1 cellular context compared by ENCODE assay signal in the genomic region with DNA sequence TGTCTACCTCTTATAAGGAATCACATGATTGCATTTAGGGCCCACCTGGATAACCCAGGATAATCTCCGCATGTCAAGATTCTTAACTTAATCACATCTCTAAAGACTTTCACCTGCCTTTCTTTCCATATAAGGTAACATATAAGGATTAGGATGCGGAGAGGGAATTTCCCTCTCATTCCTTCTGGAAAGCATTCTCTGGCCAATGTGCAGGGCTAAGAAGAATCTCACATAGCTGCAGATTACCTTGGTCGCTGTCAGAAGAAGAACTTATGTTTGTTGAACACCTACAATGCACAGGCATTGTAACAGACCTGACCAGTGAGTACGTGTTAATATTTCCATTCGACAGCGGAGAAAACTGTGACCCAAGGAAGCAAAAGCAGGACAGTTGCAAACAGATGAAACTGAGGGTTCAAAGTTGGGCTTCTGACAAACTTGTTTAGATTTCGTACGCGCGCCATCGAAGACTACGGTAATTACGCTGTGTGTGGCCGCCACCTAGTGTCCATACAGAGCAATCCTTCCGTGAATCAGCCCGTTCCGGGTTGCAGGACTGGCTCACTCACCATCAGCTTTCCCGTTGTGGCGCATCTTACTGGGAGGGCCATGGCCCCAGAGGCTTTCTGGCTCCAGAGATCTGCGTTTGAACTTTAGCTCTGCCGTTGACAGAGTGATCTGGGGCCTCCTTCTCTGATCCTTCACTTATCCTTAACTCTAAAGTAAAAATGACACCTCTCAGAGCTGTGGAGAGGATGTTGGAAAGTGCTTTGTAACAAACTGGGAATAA.
TF ChIP-seq lines count a peak whose summit lies in the region.

No MANE protein-coding gene starts in this region.

TF ChIP-seq in H1, 55 proteins besides CTCF, POLR2A, EP300 and RAD21:
- TF ChIP-seq PHF8 (conservative IDR thresholded peaks at IDR 0.05; ENCODE audit: low read depth, low read length): no peak
- no peak for TF ChIP-seq KDM1A (IDR thresholded peaks at IDR 0.05; ENCODE audit: borderline replicate concordance, low read length)
- TF ChIP-seq FOSL1 (IDR thresholded peaks at IDR 0.05; ENCODE audit: insufficient read depth, low read depth, low read length): no peak
- peak in 1 of 2 experiments; percentile 72; a peak in 1 of 4 replicates for TF ChIP-seq SIN3A (conservative IDR thresholded peaks at IDR 0.05 in 1 of 2, IDR thresholded peaks at IDR 0.05 in 1 of 2; ENCODE audit: low read depth in 1 of 2, low read length in 2 of 2)
- no peak for TF ChIP-seq SP2 (IDR thresholded peaks at IDR 0.05; ENCODE audit: low read length)
- TF ChIP-seq, protein P1, sequence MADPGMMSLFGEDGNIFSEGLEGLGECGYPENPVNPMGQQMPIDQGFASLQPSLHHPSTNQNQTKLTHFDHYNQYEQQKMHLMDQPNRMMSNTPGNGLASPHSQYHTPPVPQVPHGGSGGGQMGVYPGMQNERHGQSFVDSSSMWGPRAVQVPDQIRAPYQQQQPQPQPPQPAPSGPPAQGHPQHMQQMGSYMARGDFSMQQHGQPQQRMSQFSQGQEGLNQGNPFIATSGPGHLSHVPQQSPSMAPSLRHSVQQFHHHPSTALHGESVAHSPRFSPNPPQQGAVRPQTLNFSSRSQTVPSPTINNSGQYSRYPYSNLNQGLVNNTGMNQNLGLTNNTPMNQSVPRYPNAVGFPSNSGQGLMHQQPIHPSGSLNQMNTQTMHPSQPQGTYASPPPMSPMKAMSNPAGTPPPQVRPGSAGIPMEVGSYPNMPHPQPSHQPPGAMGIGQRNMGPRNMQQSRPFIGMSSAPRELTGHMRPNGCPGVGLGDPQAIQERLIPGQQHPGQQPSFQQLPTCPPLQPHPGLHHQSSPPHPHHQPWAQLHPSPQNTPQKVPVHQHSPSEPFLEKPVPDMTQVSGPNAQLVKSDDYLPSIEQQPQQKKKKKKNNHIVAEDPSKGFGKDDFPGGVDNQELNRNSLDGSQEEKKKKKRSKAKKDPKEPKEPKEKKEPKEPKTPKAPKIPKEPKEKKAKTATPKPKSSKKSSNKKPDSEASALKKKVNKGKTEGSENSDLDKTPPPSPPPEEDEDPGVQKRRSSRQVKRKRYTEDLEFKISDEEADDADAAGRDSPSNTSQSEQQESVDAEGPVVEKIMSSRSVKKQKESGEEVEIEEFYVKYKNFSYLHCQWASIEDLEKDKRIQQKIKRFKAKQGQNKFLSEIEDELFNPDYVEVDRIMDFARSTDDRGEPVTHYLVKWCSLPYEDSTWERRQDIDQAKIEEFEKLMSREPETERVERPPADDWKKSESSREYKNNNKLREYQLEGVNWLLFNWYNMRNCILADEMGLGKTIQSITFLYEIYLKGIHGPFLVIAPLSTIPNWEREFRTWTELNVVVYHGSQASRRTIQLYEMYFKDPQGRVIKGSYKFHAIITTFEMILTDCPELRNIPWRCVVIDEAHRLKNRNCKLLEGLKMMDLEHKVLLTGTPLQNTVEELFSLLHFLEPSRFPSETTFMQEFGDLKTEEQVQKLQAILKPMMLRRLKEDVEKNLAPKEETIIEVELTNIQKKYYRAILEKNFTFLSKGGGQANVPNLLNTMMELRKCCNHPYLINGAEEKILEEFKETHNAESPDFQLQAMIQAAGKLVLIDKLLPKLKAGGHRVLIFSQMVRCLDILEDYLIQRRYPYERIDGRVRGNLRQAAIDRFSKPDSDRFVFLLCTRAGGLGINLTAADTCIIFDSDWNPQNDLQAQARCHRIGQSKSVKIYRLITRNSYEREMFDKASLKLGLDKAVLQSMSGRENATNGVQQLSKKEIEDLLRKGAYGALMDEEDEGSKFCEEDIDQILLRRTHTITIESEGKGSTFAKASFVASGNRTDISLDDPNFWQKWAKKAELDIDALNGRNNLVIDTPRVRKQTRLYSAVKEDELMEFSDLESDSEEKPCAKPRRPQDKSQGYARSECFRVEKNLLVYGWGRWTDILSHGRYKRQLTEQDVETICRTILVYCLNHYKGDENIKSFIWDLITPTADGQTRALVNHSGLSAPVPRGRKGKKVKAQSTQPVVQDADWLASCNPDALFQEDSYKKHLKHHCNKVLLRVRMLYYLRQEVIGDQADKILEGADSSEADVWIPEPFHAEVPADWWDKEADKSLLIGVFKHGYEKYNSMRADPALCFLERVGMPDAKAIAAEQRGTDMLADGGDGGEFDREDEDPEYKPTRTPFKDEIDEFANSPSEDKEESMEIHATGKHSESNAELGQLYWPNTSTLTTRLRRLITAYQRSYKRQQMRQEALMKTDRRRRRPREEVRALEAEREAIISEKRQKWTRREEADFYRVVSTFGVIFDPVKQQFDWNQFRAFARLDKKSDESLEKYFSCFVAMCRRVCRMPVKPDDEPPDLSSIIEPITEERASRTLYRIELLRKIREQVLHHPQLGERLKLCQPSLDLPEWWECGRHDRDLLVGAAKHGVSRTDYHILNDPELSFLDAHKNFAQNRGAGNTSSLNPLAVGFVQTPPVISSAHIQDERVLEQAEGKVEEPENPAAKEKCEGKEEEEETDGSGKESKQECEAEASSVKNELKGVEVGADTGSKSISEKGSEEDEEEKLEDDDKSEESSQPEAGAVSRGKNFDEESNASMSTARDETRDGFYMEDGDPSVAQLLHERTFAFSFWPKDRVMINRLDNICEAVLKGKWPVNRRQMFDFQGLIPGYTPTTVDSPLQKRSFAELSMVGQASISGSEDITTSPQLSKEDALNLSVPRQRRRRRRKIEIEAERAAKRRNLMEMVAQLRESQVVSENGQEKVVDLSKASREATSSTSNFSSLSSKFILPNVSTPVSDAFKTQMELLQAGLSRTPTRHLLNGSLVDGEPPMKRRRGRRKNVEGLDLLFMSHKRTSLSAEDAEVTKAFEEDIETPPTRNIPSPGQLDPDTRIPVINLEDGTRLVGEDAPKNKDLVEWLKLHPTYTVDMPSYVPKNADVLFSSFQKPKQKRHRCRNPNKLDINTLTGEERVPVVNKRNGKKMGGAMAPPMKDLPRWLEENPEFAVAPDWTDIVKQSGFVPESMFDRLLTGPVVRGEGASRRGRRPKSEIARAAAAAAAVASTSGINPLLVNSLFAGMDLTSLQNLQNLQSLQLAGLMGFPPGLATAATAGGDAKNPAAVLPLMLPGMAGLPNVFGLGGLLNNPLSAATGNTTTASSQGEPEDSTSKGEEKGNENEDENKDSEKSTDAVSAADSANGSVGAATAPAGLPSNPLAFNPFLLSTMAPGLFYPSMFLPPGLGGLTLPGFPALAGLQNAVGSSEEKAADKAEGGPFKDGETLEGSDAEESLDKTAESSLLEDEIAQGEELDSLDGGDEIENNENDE (IDR thresholded peaks at IDR 0.05; ENCODE audit: insufficient replicate concordance, low read length): peak; percentile 96
- TF ChIP-seq BRCA1 (IDR thresholded peaks at IDR 0.05; ENCODE audit: low read depth, low read length): no peak
- TF ChIP-seq SAP30 (IDR thresholded peaks at IDR 0.05; ENCODE audit: insufficient read depth, insufficient replicate concordance, low read length): no peak
- TF ChIP-seq CREB1 (IDR thresholded peaks at IDR 0.05): 0 out of 2 replicates have a peak, but pooled peaks have one; percentile 26
- no peak for TF ChIP-seq SIRT6 (IDR thresholded peaks at IDR 0.05; ENCODE audit: low read length)
- TF ChIP-seq TBP (IDR thresholded peaks at IDR 0.05; ENCODE audit: low read depth, low read length): peak; percentile 49; the same call in 1 of the 2 replicates
- no peak for TF ChIP-seq HDAC6 (IDR thresholded peaks at IDR 0.05; ENCODE audit: low read depth, low read length)
- TF ChIP-seq CTBP2 (IDR thresholded peaks at IDR 0.05; ENCODE audit: borderline replicate concordance, insufficient read depth, insufficient read length, low read length): no peak
- peak; percentile 48; the same call in 1 of the 2 replicates for TF ChIP-seq SRF (IDR thresholded peaks at IDR 0.05; ENCODE audit: low read depth, low read length)
- no peak for TF ChIP-seq SIX5 (IDR thresholded peaks at IDR 0.05; ENCODE audit: low read depth, low read length)
- no peak for TF ChIP-seq CHD1 (IDR thresholded peaks at IDR 0.05; ENCODE audit: low read depth, low read length)
- TF ChIP-seq, protein P2, sequence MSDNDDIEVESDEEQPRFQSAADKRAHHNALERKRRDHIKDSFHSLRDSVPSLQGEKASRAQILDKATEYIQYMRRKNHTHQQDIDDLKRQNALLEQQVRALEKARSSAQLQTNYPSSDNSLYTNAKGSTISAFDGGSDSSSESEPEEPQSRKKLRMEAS (IDR thresholded peaks at IDR 0.05): no peak
- TF ChIP-seq MAFK (IDR thresholded peaks at IDR 0.05; ENCODE audit: low read depth, low read length): peak; percentile 44; the same call in 1 of the 2 replicates
- no peak for TF ChIP-seq CBX5 (IDR thresholded peaks at IDR 0.05; ENCODE audit: low read depth, low read length)
- TF ChIP-seq RFX5 (IDR thresholded peaks at IDR 0.05; ENCODE audit: borderline replicate concordance, low read depth, low read length): no peak
- TF ChIP-seq KDM4A (IDR thresholded peaks at IDR 0.05; ENCODE audit: low read depth, low read length, severe bottlenecking): no peak
- 0 out of 2 replicates have a peak, but pooled peaks have one; percentile 30 for TF ChIP-seq TAF1 (IDR thresholded peaks at IDR 0.05; ENCODE audit: low read depth, low read length)
- peak; percentile 66; the same call in 1 of the 2 replicates for TF ChIP-seq YY1 (IDR thresholded peaks at IDR 0.05; ENCODE audit: low read depth, low read length)
- no peak for TF ChIP-seq SP4 (IDR thresholded peaks at IDR 0.05; ENCODE audit: low read length)
- no peak for TF ChIP-seq GTF2F1 (IDR thresholded peaks at IDR 0.05; ENCODE audit: borderline replicate concordance, low read depth, low read length)
- no peak for TF ChIP-seq ZNF274 (IDR thresholded peaks at IDR 0.05; ENCODE audit: borderline replicate concordance, extremely low read depth, low read length)
- TF ChIP-seq, protein P3, sequence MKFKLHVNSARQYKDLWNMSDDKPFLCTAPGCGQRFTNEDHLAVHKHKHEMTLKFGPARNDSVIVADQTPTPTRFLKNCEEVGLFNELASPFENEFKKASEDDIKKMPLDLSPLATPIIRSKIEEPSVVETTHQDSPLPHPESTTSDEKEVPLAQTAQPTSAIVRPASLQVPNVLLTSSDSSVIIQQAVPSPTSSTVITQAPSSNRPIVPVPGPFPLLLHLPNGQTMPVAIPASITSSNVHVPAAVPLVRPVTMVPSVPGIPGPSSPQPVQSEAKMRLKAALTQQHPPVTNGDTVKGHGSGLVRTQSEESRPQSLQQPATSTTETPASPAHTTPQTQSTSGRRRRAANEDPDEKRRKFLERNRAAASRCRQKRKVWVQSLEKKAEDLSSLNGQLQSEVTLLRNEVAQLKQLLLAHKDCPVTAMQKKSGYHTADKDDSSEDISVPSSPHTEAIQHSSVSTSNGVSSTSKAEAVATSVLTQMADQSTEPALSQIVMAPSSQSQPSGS (IDR thresholded peaks at IDR 0.05; ENCODE audit: low read length): no peak
- TF ChIP-seq BACH1 (IDR thresholded peaks at IDR 0.05; ENCODE audit: low read length): peak; percentile 83; the same call in 1 of the 2 replicates
- no peak for TF ChIP-seq TAF7 (optimal IDR thresholded peaks at IDR 0.05; ENCODE audit: borderline replicate concordance, low read depth, low read length)
- no peak for TF ChIP-seq HDAC2 (IDR thresholded peaks at IDR 0.05; ENCODE audit: borderline replicate concordance in 1 of 2, low read depth in 2 of 2, low read length in 2 of 2)
